Comparison of ENCODE assay signal across 1 cellular context in the genomic region with DNA sequence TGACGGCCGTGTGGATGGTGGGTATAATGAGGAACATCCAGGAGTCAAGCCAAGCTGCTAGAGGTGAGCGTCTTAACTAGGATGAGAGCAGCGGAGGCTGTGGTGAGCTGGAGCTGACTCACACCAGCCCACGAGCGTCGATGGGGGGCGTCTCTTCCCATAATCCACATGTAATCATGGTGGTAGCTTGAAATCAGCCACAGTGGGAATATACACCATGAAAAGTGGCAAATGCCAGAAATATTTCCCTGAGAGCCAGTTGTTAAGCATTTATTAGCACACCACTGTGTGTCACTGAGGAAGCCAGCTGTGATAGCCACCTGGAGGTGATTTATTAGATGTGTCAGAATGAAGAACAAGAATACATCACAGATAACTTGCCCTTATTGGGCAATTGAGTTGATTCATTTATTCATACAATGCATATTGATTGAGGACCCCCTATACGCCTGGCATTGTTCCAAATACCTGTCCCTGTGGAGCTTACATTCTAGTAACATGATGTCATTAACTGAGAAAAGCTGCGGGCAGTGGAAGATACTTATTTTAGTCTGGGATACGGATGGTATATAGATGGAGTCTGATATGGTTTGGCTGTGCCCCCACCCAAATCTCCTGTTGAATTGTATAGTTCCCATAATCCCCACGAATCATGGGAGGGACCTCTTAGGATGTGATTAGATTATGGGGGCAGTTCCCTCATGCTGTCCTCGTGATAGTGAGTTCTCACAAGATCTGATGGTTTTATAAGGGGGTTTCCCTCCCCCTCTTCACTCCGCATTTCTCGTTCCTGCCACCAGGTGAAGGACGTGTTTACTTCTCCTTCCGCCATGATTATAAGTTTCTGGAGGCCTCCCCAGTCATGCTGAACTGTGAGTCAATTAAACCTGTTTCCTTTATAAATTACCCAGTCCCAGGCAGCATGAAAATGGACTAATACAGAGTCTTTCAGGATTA.
TF ChIP-seq lines count a peak whose summit lies in the region.

No MANE protein-coding gene starts in this region.

TF ChIP-seq in IMR-90, 13 proteins besides CTCF, POLR2A, EP300 and RAD21:
- TF ChIP-seq MAFK (IDR thresholded peaks at IDR 0.05; ENCODE audit: low read depth, low read length) (no peak), RCOR1 (IDR thresholded peaks at IDR 0.05; ENCODE audit: insufficient replicate concordance, low read length) (no peak), CHD1 (IDR thresholded peaks at IDR 0.05; ENCODE audit: low read depth, low read length) (no peak), SMC3 (IDR thresholded peaks at IDR 0.05; ENCODE audit: low read depth, low read length) (no peak), FOS (IDR thresholded peaks at IDR 0.05; ENCODE audit: low read depth, low read length) (no peak), RFX5 (IDR thresholded peaks at IDR 0.05; ENCODE audit: low read depth, low read length) (no peak), MXI1 (IDR thresholded peaks at IDR 0.05; ENCODE audit: borderline replicate concordance, low read depth, low read length) (no peak), NFE2L2 (IDR thresholded peaks at IDR 0.05; ENCODE audit: low read depth, low read length) (no peak)
- TF ChIP-seq, protein P1, sequence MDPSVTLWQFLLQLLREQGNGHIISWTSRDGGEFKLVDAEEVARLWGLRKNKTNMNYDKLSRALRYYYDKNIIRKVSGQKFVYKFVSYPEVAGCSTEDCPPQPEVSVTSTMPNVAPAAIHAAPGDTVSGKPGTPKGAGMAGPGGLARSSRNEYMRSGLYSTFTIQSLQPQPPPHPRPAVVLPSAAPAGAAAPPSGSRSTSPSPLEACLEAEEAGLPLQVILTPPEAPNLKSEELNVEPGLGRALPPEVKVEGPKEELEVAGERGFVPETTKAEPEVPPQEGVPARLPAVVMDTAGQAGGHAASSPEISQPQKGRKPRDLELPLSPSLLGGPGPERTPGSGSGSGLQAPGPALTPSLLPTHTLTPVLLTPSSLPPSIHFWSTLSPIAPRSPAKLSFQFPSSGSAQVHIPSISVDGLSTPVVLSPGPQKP (IDR thresholded peaks at IDR 0.05; ENCODE audit: borderline replicate concordance, low read depth, low read length) = no peak
